8 cellular contexts compared by ENCODE assay signal in the genomic region with DNA sequence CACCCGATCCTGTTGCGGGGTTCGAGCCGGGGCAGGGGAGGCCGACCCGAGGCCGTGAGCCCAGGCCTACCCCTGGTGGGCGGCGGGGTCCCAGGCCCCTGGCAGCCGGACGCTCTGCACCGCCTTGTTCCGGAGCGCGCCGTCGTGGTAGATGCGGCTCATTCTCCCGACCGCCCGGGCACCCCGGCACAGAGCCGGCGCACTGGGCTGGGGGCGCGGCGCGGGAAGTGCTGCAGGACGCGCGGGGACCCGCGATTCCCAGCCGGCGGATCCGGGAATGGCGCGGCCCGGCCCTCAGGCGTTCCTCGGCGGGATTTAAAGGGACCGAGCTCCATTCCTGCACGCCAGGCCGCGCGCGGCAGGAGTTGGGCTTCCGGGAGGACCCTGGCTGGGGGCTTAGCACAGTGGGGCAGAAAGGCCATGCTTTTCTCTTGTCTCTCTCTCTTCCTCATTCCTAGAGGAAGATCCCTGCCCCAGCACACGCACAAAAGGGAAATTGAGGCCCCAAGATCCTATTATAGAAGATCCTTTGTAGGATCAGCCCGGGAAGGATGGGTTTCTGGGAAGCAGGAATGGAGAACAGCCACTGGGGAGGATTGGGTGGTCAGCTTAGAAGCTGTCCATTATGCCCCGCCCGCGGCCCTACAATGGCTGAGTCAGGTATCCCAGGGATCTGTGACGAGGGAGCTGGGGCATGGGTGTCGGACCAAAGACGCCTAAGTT. TPM values are rescaled to one million over a fixed set of nuclear protein-coding genes. Genes with fewer than 3 reads are reported as not detected.
DNase-seq lines count a peak whose midpoint lies in the region; ATAC-seq and TF ChIP-seq lines count a peak whose summit lies in the region.

A gene (minus strand): TSS at position 279 of the 723 bp plus-strand sequence. CDS start 117 bp downstream, at position 162.

- H3K27ac Mint-ChIP-seq in CD8-positive, alpha-beta T cell, result no peak within 1 kb of the TSS

- DNase-seq in CD8-positive, alpha-beta T cell, result peak in 1 of 7 experiments; percentile 7
- DNase-seq in LNCaP clone FGC (ENCODE audit: low read depth) (no peak), ascending aorta (ENCODE audit: low spot score in 2 of 2) (peak in 1 of 2 donors; percentile 74), right atrium auricular region (ENCODE audit: low spot score) (no peak), NCI-H1694 treated with DMSO at 0.1 percent for 48 hours (lab: John Stamatoyannopoulos, UW) (no peak)

- no peaks in the 10 kb centered on the region for H3K79me2 ChIP-seq in parathyroid adenoma

- no peak within 1 kb of the TSS for H3K9ac ChIP-seq in parathyroid adenoma

- no peaks in the 10 kb centered on the region for H3K36me3 ChIP-seq in CD8-positive, alpha-beta T cell (ENCODE audit: insufficient read depth, low read length)
- H3K36me3 ChIP-seq in ascending aorta (peaks cover 0 to 16% of the 10 kb centered on the region in 2 donors), right atrium auricular region (peaks cover 2% of the 10 kb centered on the region), parathyroid adenoma (ENCODE audit: control insufficient read depth, insufficient read depth, low read length) (no peaks in the 10 kb centered on the region)

- no peaks in the 10 kb centered on the region for H3K36me3 Mint-ChIP-seq in CD8-positive, alpha-beta T cell

- intact Hi-C loops in CD8-positive, alpha-beta T cell (cut with DNase I, micrococcal nuclease), result no loop called here
- intact Hi-C loops in ascending aorta (cut with DNase I), result loop anchor here (5.0 kb wide), 2 partner anchors 89 to 159 kb away; a partner anchor contains a TSS

- H3K4me1 ChIP-seq in CD8-positive, alpha-beta T cell (ENCODE audit: insufficient read depth, low read length), result no peaks in the 10 kb centered on the region
- H3K4me1 ChIP-seq in ascending aorta (peaks cover 0 to 12% of the 10 kb centered on the region in 2 donors), right atrium auricular region (peaks cover 0 to 16% of the 10 kb centered on the region in 2 donors), parathyroid adenoma (no peaks in the 10 kb centered on the region)

- POLR2A ChIA-PET in CD8-positive, alpha-beta T cell (lab: Charles Lee), result no interaction called here

- peak within 1 kb of the TSS; percentile 43 for H3K4me3 ChIP-seq in CD8-positive, alpha-beta T cell (ENCODE audit: low read depth, low read length)
- peak within 1 kb of the TSS; percentile 60 for H3K4me3 ChIP-seq in LNCaP clone FGC (ENCODE audit: low read depth, low read length)
- H3K4me3 ChIP-seq in ascending aorta, result peak within 1 kb of the TSS; percentile 77 to 95
- peak within 1 kb of the TSS; percentile 62 to 88 for H3K4me3 ChIP-seq in right atrium auricular region
- H3K4me3 ChIP-seq in parathyroid adenoma (ENCODE audit: low read depth, low read length), result peak within 1 kb of the TSS; percentile 61

- H3K9me3 ChIP-seq in CD8-positive, alpha-beta T cell (ENCODE audit: low read length), result no peaks in the 10 kb centered on the region
- no peaks in the 10 kb centered on the region for H3K9me3 ChIP-seq in ascending aorta
- no peaks in the 10 kb centered on the region for H3K9me3 ChIP-seq in right atrium auricular region
- no peaks in the 10 kb centered on the region for H3K9me3 ChIP-seq in parathyroid adenoma (ENCODE audit: control insufficient read depth, low read length)

- no peaks in the 10 kb centered on the region for H3K9me3 Mint-ChIP-seq in CD8-positive, alpha-beta T cell

- no peak for TF ChIP-seq CTCF in CD8-positive, alpha-beta T cell (IDR thresholded peaks at IDR 0.05)
- TF ChIP-seq CTCF in LNCaP clone FGC (IDR thresholded peaks at IDR 0.05; ENCODE audit: control insufficient read depth, extremely low read depth, insufficient read depth) (no peak), ascending aorta (IDR thresholded peaks at IDR 0.05) (no peak), right atrium auricular region (IDR thresholded peaks at IDR 0.05) (no peak), parathyroid adenoma (IDR thresholded peaks at IDR 0.05) (no peak)

- peak within 1 kb of the TSS; percentile 78 for H3K4me2 ChIP-seq in parathyroid adenoma (ENCODE audit: low read length)

- H3K27ac ChIP-seq in CD8-positive, alpha-beta T cell (ENCODE audit: low read depth, low read length), result no peak within 1 kb of the TSS
- H3K27ac ChIP-seq in ascending aorta, result peak within 1 kb of the TSS; percentile 53 to 74
- H3K27ac ChIP-seq in right atrium auricular region, result peak within 1 kb of the TSS; percentile 58 to 84
- peak within 1 kb of the TSS; percentile 15 for H3K27ac ChIP-seq in parathyroid adenoma

- CTCF ChIA-PET in CD8-positive, alpha-beta T cell (lab: Charles Lee), result interaction anchor here (0.6 to 1.4 kb wide), 2 partner anchors 14 to 158 kb away, joined by 3 to 5 read pairs; no protein-coding TSS in a partner anchor

- peaks cover 45% of the 10 kb centered on the region for H3K27me3 Mint-ChIP-seq in CD8-positive, alpha-beta T cell (ENCODE audit: low read depth)

- H2AFZ ChIP-seq in parathyroid adenoma, result peak within 1 kb of the TSS; percentile 93

- ATAC-seq in CD8-positive, alpha-beta T cell, result no peak
- ATAC-seq in GM19467 (IDR thresholded peaks at IDR 0.05; ENCODE audit: unreplicated experiment) (no peak), HG02970 (IDR thresholded peaks at IDR 0.05; ENCODE audit: low FRiP score, unreplicated experiment) (no peak)

- H3K4me3 Mint-ChIP-seq in CD8-positive, alpha-beta T cell, result peak within 1 kb of the TSS; percentile 26

- H3K4me1 Mint-ChIP-seq in CD8-positive, alpha-beta T cell (ENCODE audit: low read depth), result peaks cover 6% of the 10 kb centered on the region

- peaks cover 4% of the 10 kb centered on the region for H3K27me3 ChIP-seq in CD8-positive, alpha-beta T cell (ENCODE audit: insufficient read depth, low read length)
- H3K27me3 ChIP-seq in ascending aorta (no peaks in the 10 kb centered on the region), right atrium auricular region (no peaks in the 10 kb centered on the region), parathyroid adenoma (ENCODE audit: control insufficient read depth, insufficient read depth, low read length) (no peaks in the 10 kb centered on the region)

RNA-seq across cellular contexts. Expression of the gene that starts here (rescaled TPM):
- total RNA-seq in CD8-positive, alpha-beta T cell, result not detected
- total RNA-seq in ascending aorta (29.8 TPM), right atrium auricular region (10 to 100 TPM in 1 of 2 donors, 1 to 10 TPM in 1; 8.3 to 11.8 TPM)

Comparison
In these comparisons a context has a peak if more than half of its experiments do, and no peak if none do; other contexts are left out.
1. RNA of the gene that starts here (total RNA-seq): 29.8 TPM in ascending aorta (single experiment) and 8.3 to 11.8 TPM in right atrium auricular region; not detected in CD8-positive, alpha-beta T cell; every median in the first group is over 4 times any median in the second.
2. Peak in every context shown above with its lines, with median percentiles within 50 percentile points of each other: H3K4me3 ChIP-seq.